8 cellular contexts compared by ENCODE assay signal in genomic region chr17:32323784-32324590, GRCh38. TPM values are rescaled to one million over a fixed set of nuclear protein-coding genes. Genes with fewer than 3 reads are reported as not detected.
DNase-seq lines count a peak whose midpoint lies in the region.

No MANE protein-coding gene starts in this region.

- H3K4me3 ChIP-seq in GM23248 (peak overlapping the region; percentile 53), endocrine pancreas (ENCODE audit: control insufficient read depth, insufficient read depth, low read length) (peak overlapping the region; percentile 68), rectal smooth muscle tissue (ENCODE audit: low read length) (no peak overlapping the region)

- H3K9me2 ChIP-seq in GM23248 (ENCODE audit: insufficient read depth) = no peaks in the 10 kb centered on the region

- H3K27me3 ChIP-seq in GM23248 (replicated peaks; ENCODE audit: insufficient read depth) = no peaks in the 10 kb centered on the region
- H3K27me3 ChIP-seq in endocrine pancreas (ENCODE audit: control insufficient read depth, insufficient read depth, low read length) = no peaks in the 10 kb centered on the region
- H3K27me3 ChIP-seq in rectal smooth muscle tissue (ENCODE audit: control insufficient read depth, insufficient read depth, low read length) = no peaks in the 10 kb centered on the region

- intact Hi-C loops in posterior vena cava (cut with DNase I) = loop anchor here in 1 of 2 donors (5.0 kb wide), 1 partner anchor 72 kb away; no protein-coding TSS in a partner anchor

- H3F3A ChIP-seq in GM23248 (ENCODE audit: insufficient read depth) = no peaks in the 10 kb centered on the region

- H3K27ac ChIP-seq in GM23248 (no peak overlapping the region), rectal smooth muscle tissue (ENCODE audit: low read depth, low read length) (peak overlapping the region; percentile 23)

- peak; percentile 61 for DNase-seq in GM23248
- DNase-seq in T1000 (lab: John Stamatoyannopoulos, UW) = peak; percentile 16
- no peak for DNase-seq in RKO (ENCODE audit: low spot score)
- no peak for DNase-seq in SKM-1 treated with dmso at 0.1 percent for 144 hours (lab: John Stamatoyannopoulos, UW; ENCODE audit: unreplicated experiment)
- no peak for DNase-seq in posterior vena cava (ENCODE audit: low spot score)
- no peak for DNase-seq in NCI-H1930 (lab: John Stamatoyannopoulos, UW)

- H3K4me2 ChIP-seq in GM23248 (ENCODE audit: unreplicated experiment) = peak overlapping the region; percentile 55

- H3K9me3 ChIP-seq in GM23248 (ENCODE audit: low read depth) = no peaks in the 10 kb centered on the region
- no peaks in the 10 kb centered on the region for H3K9me3 ChIP-seq in endocrine pancreas (ENCODE audit: control insufficient read depth, low read length)

- no peaks in the 10 kb centered on the region for H3K79me2 ChIP-seq in GM23248 (ENCODE audit: insufficient read depth)

- no peaks in the 10 kb centered on the region for H3K4me1 ChIP-seq in GM23248 (ENCODE audit: insufficient read depth)
- no peaks in the 10 kb centered on the region for H3K4me1 ChIP-seq in endocrine pancreas (ENCODE audit: control insufficient read depth, insufficient read depth, low read length)
- peaks cover 2% of the 10 kb centered on the region for H3K4me1 ChIP-seq in rectal smooth muscle tissue (ENCODE audit: control insufficient read depth, insufficient read depth, low read length)

- H2AFZ ChIP-seq in GM23248 = peak overlapping the region; percentile 82

- no peaks in the 10 kb centered on the region for H3K36me3 ChIP-seq in GM23248 (ENCODE audit: low read depth)
- H3K36me3 ChIP-seq in endocrine pancreas (ENCODE audit: control insufficient read depth, insufficient read depth, low read length) = no peaks in the 10 kb centered on the region
- H3K36me3 ChIP-seq in rectal smooth muscle tissue (ENCODE audit: control insufficient read depth, insufficient read depth, low read length) = no peaks in the 10 kb centered on the region

- 17% methylated on average over 12 of the region's 12 CpGs for WGBS in GM23248 (ENCODE audit: low coverage in 1 of 2, low lambda C conversion rate in 2 of 2, missing lambda C conversion rate in 2 of 2), 2 experiments

- no peaks in the 10 kb centered on the region for H4K20me1 ChIP-seq in GM23248 (ENCODE audit: insufficient read depth)

- in situ Hi-C loops in GM23248 (cut with MboI) = no loop called here

- H3K9ac ChIP-seq in GM23248 (peak overlapping the region; percentile 33), endocrine pancreas (ENCODE audit: control insufficient read depth, insufficient read depth, low read length) (peak overlapping the region; percentile 47), rectal smooth muscle tissue (ENCODE audit: low read length) (no peak overlapping the region)

RNA-seq across cellular contexts. Expression of gene C17orf75, which starts 18.0 kb away (rescaled TPM):
- 11.1 and 18.5 TPM in 2 replicates for total RNA-seq in GM23248 (2014; rRNA removed; shearing (Covaris generic))
- 14.7 and 17.0 TPM in 2 replicates for polyA plus RNA-seq in GM23248 (2016; fragmentation: Nextera tagmentation; extraction: Ambion mirVana)
- 10 to 100 TPM; 12.1 to 14.3 TPM for total RNA-seq in posterior vena cava

RNA-seq across cellular contexts. Expression of gene ZNF207, which starts 26.0 kb away (rescaled TPM):
- 93.1 and 113 TPM in 2 replicates for total RNA-seq in GM23248 (2014; rRNA removed; shearing (Covaris generic))
- polyA plus RNA-seq in GM23248 (2016; fragmentation: Nextera tagmentation; extraction: Ambion mirVana) = 96.8 and 99.5 TPM in 2 replicates
- total RNA-seq in posterior vena cava = 100 to 1,000 TPM; 113 TPM

RNA-seq across cellular contexts. Expression of gene RHBDL3, which starts 58.4 kb away (rescaled TPM):
- total RNA-seq in GM23248 (2014; rRNA removed; shearing (Covaris generic)) = 0.11 TPM in 1 of 2 replicates, not detected in the other
- polyA plus RNA-seq in GM23248 (2016; fragmentation: Nextera tagmentation; extraction: Ambion mirVana) = 0.09 TPM in 1 of 2 replicates, not detected in the other
- under 1 TPM in 1 of 2 donors, not detected in 1; 0.86 TPM for total RNA-seq in posterior vena cava

Comparison
In these comparisons a context has a peak if more than half of its experiments do, and no peak if none do; other contexts are left out.
1. DNase-seq: peak in GM23248 (single experiment) and T1000 (single experiment); none in RKO (single experiment), SKM-1 treated with dmso at 0.1 percent for 144 hours (single experiment), posterior vena cava (single experiment) and NCI-H1930 (0 of 2).